ENCODE assay signal across 12 cellular contexts in the genomic region with DNA sequence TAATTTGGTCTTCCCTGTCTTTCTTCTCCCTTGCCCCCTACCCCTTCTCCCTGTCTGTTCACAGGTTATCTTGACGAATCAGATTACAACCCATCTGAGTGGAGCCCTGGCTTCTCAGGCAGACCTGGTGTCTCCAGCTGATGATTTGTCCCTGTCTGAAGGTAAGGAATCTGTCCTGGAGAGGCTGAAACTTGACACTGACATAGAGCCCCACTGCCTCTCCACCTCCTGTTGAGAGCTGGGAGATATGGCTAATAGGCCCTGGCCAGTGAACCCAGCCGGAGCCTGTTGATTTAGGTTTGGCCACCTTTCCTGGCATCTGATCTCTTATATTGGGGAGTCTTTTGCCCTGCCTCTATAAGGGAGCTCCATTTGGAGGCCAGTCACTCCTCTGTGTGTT.
DNase-seq lines count a peak whose midpoint lies in the region; ATAC-seq and TF ChIP-seq lines count a peak whose summit lies in the region.
"Had no signal": no experiment of that assay in that cellular context is flagged by ENCODE, and none has a peak within 500 bp of the region (broad histone marks: within the 10 kb centered on the region; RNA-seq: fewer than 3 reads in every experiment).

No MANE protein-coding gene starts in this region.

- H3K27me3 Mint-ChIP-seq in T-cell: no peaks in the 10 kb centered on the region
- H3K27me3 Mint-ChIP-seq in activated CD8-positive, alpha-beta memory T cell treated with anti-CD3 and anti-CD28 coated beads, Interleukin-2, amount 10 ng/mL, durations not matched to agents 7 days and 5 days: no peaks in the 10 kb centered on the region
- H3K27me3 Mint-ChIP-seq: activated CD4-positive, alpha-beta memory T cell treated with anti-CD3 and anti-CD28 coated beads for 36 hours had no signal

- H3K4me2 ChIP-seq in Loucy (ENCODE audit: low read depth, low read length, poor library complexity, severe bottlenecking): no peak overlapping the region

- H3K4me3 Mint-ChIP-seq in T-cell: peak overlapping the region in 1 of 3 donors; percentile 13
- no peak overlapping the region for H3K4me3 Mint-ChIP-seq in activated CD8-positive, alpha-beta memory T cell treated with anti-CD3 and anti-CD28 coated beads, Interleukin-2, amount 10 ng/mL, durations not matched to agents 7 days and 5 days
- H3K4me3 Mint-ChIP-seq: activated CD4-positive, alpha-beta memory T cell treated with anti-CD3 and anti-CD28 coated beads for 36 hours had no signal

- peak overlapping the region; percentile 9 for H3K9ac ChIP-seq in Loucy (ENCODE audit: low read depth, low read length, poor library complexity, severe bottlenecking)
- H3K9ac ChIP-seq in mucosa of rectum (ENCODE audit: low read depth in 1 of 2, low read length in 2 of 2): no peak overlapping the region

- H3K36me3 ChIP-seq in Loucy (ENCODE audit: insufficient read depth, low read length) (no peaks in the 10 kb centered on the region), mucosa of rectum (ENCODE audit: control insufficient read depth in 2 of 2, insufficient read depth in 2 of 2, low read length in 2 of 2) (no peaks in the 10 kb centered on the region)

- no peak for TF ChIP-seq CTCF in Loucy (conservative IDR thresholded peaks at IDR 0.05; ENCODE audit: low read length)

- H4K20me1 ChIP-seq in Loucy (ENCODE audit: insufficient read depth, low read length, poor library complexity, severe bottlenecking): no peaks in the 10 kb centered on the region

- H3K4me1 Mint-ChIP-seq in T-cell: peaks cover 57 to 70% (median 63%) of the 10 kb centered on the region in 3 donors
- H3K4me1 Mint-ChIP-seq in activated CD8-positive, alpha-beta memory T cell treated with anti-CD3 and anti-CD28 coated beads, Interleukin-2, amount 10 ng/mL, durations not matched to agents 7 days and 5 days: peaks cover 10% of the 10 kb centered on the region

- no peaks in the 10 kb centered on the region for H3K9me3 ChIP-seq in Loucy (ENCODE audit: insufficient read depth, low read depth, low read length)
- no peaks in the 10 kb centered on the region for H3K9me3 ChIP-seq in mucosa of rectum (ENCODE audit: control insufficient read depth in 2 of 2, low read length in 2 of 2)
- H3K9me3 ChIP-seq: body of pancreas had no signal

- H3F3A ChIP-seq in Loucy (ENCODE audit: low read depth): no peaks in the 10 kb centered on the region

- CTCF ChIA-PET in T-cell (lab: Charles Lee): interaction anchor here in 1 of 2 donors (0.5 kb wide), 2 partner anchors 10 to 17 kb away, joined by 3 to 5 read pairs; no protein-coding TSS in a partner anchor
- CTCF ChIA-PET in activated CD8-positive, alpha-beta memory T cell treated with anti-CD3 and anti-CD28 coated beads, Interleukin-2, amount 10 ng/mL, durations not matched to agents 7 days and 5 days (lab: Charles Lee): interaction anchor here (2.2 kb wide), 1 partner anchor 9 kb away, joined by 7 read pairs; no protein-coding TSS in a partner anchor

- H3K9me2 ChIP-seq in Loucy (replicated peaks; ENCODE audit: low read depth, low read length): no peaks in the 10 kb centered on the region

- no peak overlapping the region for H3K4me3 ChIP-seq in Loucy (ENCODE audit: low read length, poor library complexity, severe bottlenecking)
- H3K4me3 ChIP-seq in mucosa of rectum (ENCODE audit: low read length in 2 of 2): no peak overlapping the region
- H3K4me3 ChIP-seq: body of pancreas had no signal

- H3K79me2 ChIP-seq in Loucy (ENCODE audit: insufficient read depth, low read length): no peaks in the 10 kb centered on the region

- H2AFZ ChIP-seq in Loucy (ENCODE audit: low read length): no peak overlapping the region

- H3K27me3 ChIP-seq in Loucy (ENCODE audit: insufficient read depth, low read length, poor library complexity, severe bottlenecking): no peaks in the 10 kb centered on the region
- H3K27me3 ChIP-seq in mucosa of rectum (ENCODE audit: control insufficient read depth in 2 of 2, insufficient read depth in 2 of 2, low read length in 2 of 2): no peaks in the 10 kb centered on the region
- H3K27me3 ChIP-seq: body of pancreas had no signal

- ATAC-seq in T-cell (replicated peaks in 1 of 4): no peak
- no peak for ATAC-seq in activated CD8-positive, alpha-beta memory T cell treated with anti-CD3 and anti-CD28 coated beads, Interleukin-2, amount 10 ng/mL, durations not matched to agents 7 days and 5 days
- ATAC-seq: body of pancreas had no signal

- POLR2A ChIA-PET in T-cell (lab: Charles Lee): no interaction called here

- no peaks in the 10 kb centered on the region for H3K36me3 Mint-ChIP-seq in T-cell
- peaks cover 3% of the 10 kb centered on the region for H3K36me3 Mint-ChIP-seq in activated CD8-positive, alpha-beta memory T cell treated with anti-CD3 and anti-CD28 coated beads, Interleukin-2, amount 10 ng/mL, durations not matched to agents 7 days and 5 days
- H3K36me3 Mint-ChIP-seq: activated CD4-positive, alpha-beta memory T cell treated with anti-CD3 and anti-CD28 coated beads for 36 hours had no signal

- H3K4me1 ChIP-seq in Loucy (ENCODE audit: insufficient read depth, low read length, poor library complexity, severe bottlenecking): peaks cover 63% of the 10 kb centered on the region
- peaks cover 23 to 48% of the 10 kb centered on the region in 2 donors for H3K4me1 ChIP-seq in mucosa of rectum (ENCODE audit: control insufficient read depth in 2 of 2, insufficient read depth in 2 of 2, low read length in 2 of 2)

- peak overlapping the region; percentile 80 to 85 for H3K27ac ChIP-seq in mucosa of rectum (ENCODE audit: low read depth in 2 of 2, low read length in 2 of 2)
- H3K27ac ChIP-seq: body of pancreas had no signal

- DNase-seq in DMS 273 (lab: John Stamatoyannopoulos, UW; ENCODE audit: unreplicated experiment) (peak; percentile 48), T-cell (no peak), putamen (ENCODE audit: low spot score) (no peak)
- no peak for DNase-seq in stimulated activated CD4-positive, alpha-beta T cell treated with anti-CD3 and anti-CD28 coated beads, Interleukin-12 subunit alpha, Interleukin-12 subunit beta, amount 100 ng/mL, for 4 hours
- DNase-seq in activated CD8-positive, alpha-beta memory T cell treated with anti-CD3 and anti-CD28 coated beads, Interleukin-2, amount 10 ng/mL, durations not matched to agents 7 days and 5 days: no peak
- no peak for DNase-seq in stimulated activated CD4-positive, alpha-beta T cell treated with anti-CD3 and anti-CD28 coated beads, Interleukin-4, amount 100 ng/mL, for 1 hour
- DNase-seq: activated CD4-positive, alpha-beta memory T cell treated with anti-CD3 and anti-CD28 coated beads for 36 hours; body of pancreas; GDM1; KBM-7 had no signal

- peak overlapping the region; percentile 77 to 93 for H3K27ac Mint-ChIP-seq in T-cell
- H3K27ac Mint-ChIP-seq in activated CD8-positive, alpha-beta memory T cell treated with anti-CD3 and anti-CD28 coated beads, Interleukin-2, amount 10 ng/mL, durations not matched to agents 7 days and 5 days: no peak overlapping the region
- H3K27ac Mint-ChIP-seq: activated CD4-positive, alpha-beta memory T cell treated with anti-CD3 and anti-CD28 coated beads for 36 hours had no signal

- H3K9me3 Mint-ChIP-seq in T-cell: peaks cover 0 to 4% (median 0%) of the 10 kb centered on the region in 3 donors
- H3K9me3 Mint-ChIP-seq in activated CD8-positive, alpha-beta memory T cell treated with anti-CD3 and anti-CD28 coated beads, Interleukin-2, amount 10 ng/mL, durations not matched to agents 7 days and 5 days (ENCODE audit: low read depth): no peaks in the 10 kb centered on the region
- H3K9me3 Mint-ChIP-seq: activated CD4-positive, alpha-beta memory T cell treated with anti-CD3 and anti-CD28 coated beads for 36 hours had no signal
